12 cellular contexts compared by ENCODE assay signal in genomic region chrX:110000854-110001701, GRCh38. TPM values are rescaled to one million over a fixed set of nuclear protein-coding genes. Genes with fewer than 3 reads are reported as not detected.
DNase-seq lines count a peak whose midpoint lies in the region; ATAC-seq and TF ChIP-seq lines count a peak whose summit lies in the region.
"Had no signal": no experiment of that assay in that cellular context is flagged by ENCODE, and none has a peak within 500 bp of the region (broad histone marks: within the 10 kb centered on the region; RNA-seq: fewer than 3 reads in every experiment).

No MANE protein-coding gene starts in this region.

- intact Hi-C loops in left ventricle myocardium inferior (cut with micrococcal nuclease) (no loop called here), left ventricle myocardium superior (cut with micrococcal nuclease) (no loop called here)
- intact Hi-C loops in activated CD4-positive, alpha-beta memory T cell treated with anti-CD3 and anti-CD28 coated beads for 36 hours (cut with micrococcal nuclease): loop anchor here (5.0 to 10.0 kb wide), 5 partner anchors 131 to 464 kb away; partner anchors contain the start of genes ACSL4, AMMECR1 and NXT2

- peak overlapping the region; percentile 94 for H3K27ac ChIP-seq in left ventricle myocardium inferior (replicated peaks)
- no peak overlapping the region for H3K27ac ChIP-seq in suprapubic skin
- H3K27ac ChIP-seq: brain microvascular endothelial cell had no signal

- TF ChIP-seq EP300 in suprapubic skin (IDR thresholded peaks at IDR 0.05): no peak

- POLR2A ChIA-PET in WTC11 (lab: Charles Lee): no interaction called here
- POLR2A ChIA-PET in naive thymus-derived CD8-positive, alpha-beta T cell (lab: Charles Lee): interaction anchor here (1.0 kb wide), 1 partner anchor 464 kb away, joined by 3 read pairs; the partner anchor contains the start of gene NXT2
- POLR2A ChIA-PET in activated CD4-positive, alpha-beta memory T cell treated with anti-CD3 and anti-CD28 coated beads for 36 hours (lab: Charles Lee): no interaction called here

- H3K27me3 Mint-ChIP-seq in WTC11 (ENCODE audit: low read depth): peaks cover 3% of the 10 kb centered on the region; the same call in 1 of the 2 replicates
- no peaks in the 10 kb centered on the region for H3K27me3 Mint-ChIP-seq in naive thymus-derived CD8-positive, alpha-beta T cell
- H3K27me3 Mint-ChIP-seq in activated CD4-positive, alpha-beta memory T cell treated with anti-CD3 and anti-CD28 coated beads for 36 hours: no peaks in the 10 kb centered on the region

- no peak for ATAC-seq in left ventricle myocardium superior
- ATAC-seq in WTC11: no peak
- no peak for ATAC-seq in naive thymus-derived CD8-positive, alpha-beta T cell
- ATAC-seq in HG03521 (IDR thresholded peaks at IDR 0.05; ENCODE audit: unreplicated experiment): no peak
- no peak for ATAC-seq in GM18511 (IDR thresholded peaks at IDR 0.05; ENCODE audit: unreplicated experiment)

- H3K9me3 ChIP-seq in left ventricle myocardium inferior (replicated peaks) (no peaks in the 10 kb centered on the region), suprapubic skin (no peaks in the 10 kb centered on the region)

- H3K9me3 Mint-ChIP-seq in WTC11: no peaks in the 10 kb centered on the region
- H3K9me3 Mint-ChIP-seq in naive thymus-derived CD8-positive, alpha-beta T cell: peaks cover 0 to 4% (median 0%) of the 10 kb centered on the region in 9 donors
- H3K9me3 Mint-ChIP-seq in activated CD4-positive, alpha-beta memory T cell treated with anti-CD3 and anti-CD28 coated beads for 36 hours: no peaks in the 10 kb centered on the region

- peaks cover 25% of the 10 kb centered on the region for H3K4me1 Mint-ChIP-seq in WTC11
- H3K4me1 Mint-ChIP-seq in naive thymus-derived CD8-positive, alpha-beta T cell: peaks cover 23 to 36% (median 33%) of the 10 kb centered on the region in 4 donors
- H3K4me1 Mint-ChIP-seq in activated CD4-positive, alpha-beta memory T cell treated with anti-CD3 and anti-CD28 coated beads for 36 hours (ENCODE audit: low read depth): peaks cover 24% of the 10 kb centered on the region

- no peak overlapping the region for H3K4me3 ChIP-seq in left ventricle myocardium inferior
- no peak overlapping the region for H3K4me3 ChIP-seq in suprapubic skin
- H3K4me3 ChIP-seq: lung had no signal

- H3K27me3 ChIP-seq in left ventricle myocardium inferior (ENCODE audit: low read depth) (no peaks in the 10 kb centered on the region), suprapubic skin (no peaks in the 10 kb centered on the region)
- H3K27me3 ChIP-seq: brain microvascular endothelial cell had no signal

- TF ChIP-seq CTCF in left ventricle myocardium inferior (IDR thresholded peaks at IDR 0.05; ENCODE audit: borderline replicate concordance) (no peak), WTC11 (IDR thresholded peaks at IDR 0.05) (no peak), suprapubic skin (IDR thresholded peaks at IDR 0.05) (no peak)

- 66% methylated on average over 16 of the region's 16 CpGs for WGBS in suprapubic skin

- no peak overlapping the region for H3K27ac Mint-ChIP-seq in WTC11
- peak overlapping the region in 6 of 10 donors; percentile 29 to 95 (median 80) for H3K27ac Mint-ChIP-seq in naive thymus-derived CD8-positive, alpha-beta T cell
- no peak overlapping the region for H3K27ac Mint-ChIP-seq in activated CD4-positive, alpha-beta memory T cell treated with anti-CD3 and anti-CD28 coated beads for 36 hours

- H3K36me3 ChIP-seq in left ventricle myocardium inferior (no peaks in the 10 kb centered on the region), suprapubic skin (no peaks in the 10 kb centered on the region)
- H3K36me3 ChIP-seq: brain microvascular endothelial cell had no signal

- peak overlapping the region; percentile 82 for H3K4me3 Mint-ChIP-seq in WTC11
- H3K4me3 Mint-ChIP-seq in naive thymus-derived CD8-positive, alpha-beta T cell: peak overlapping the region in 7 of 10 donors; percentile 1 to 94 (median 22)
- H3K4me3 Mint-ChIP-seq in activated CD4-positive, alpha-beta memory T cell treated with anti-CD3 and anti-CD28 coated beads for 36 hours: no peak overlapping the region

- H3K4me1 ChIP-seq in left ventricle myocardium inferior (peaks cover 27% of the 10 kb centered on the region), suprapubic skin (peaks cover 34% of the 10 kb centered on the region)

- TF ChIP-seq POLR2A in suprapubic skin (IDR thresholded peaks at IDR 0.05): no peak

- DNase-seq in left ventricle myocardium inferior: no peak
- no peak for DNase-seq in left ventricle myocardium superior
- no peak for DNase-seq in WTC11 (ENCODE audit: low spot score)
- DNase-seq in naive thymus-derived CD8-positive, alpha-beta T cell: no peak
- no peak for DNase-seq in activated CD4-positive, alpha-beta memory T cell treated with anti-CD3 and anti-CD28 coated beads for 36 hours
- no peak for DNase-seq in suprapubic skin (ENCODE audit: low spot score in 2 of 2)
- DNase-seq: activated effector memory CD4-positive, alpha-beta T cell treated with Interleukin-2 at 50 U/mL for 16 hours; brain microvascular endothelial cell; NCI-H2081 had no signal

- CTCF ChIA-PET in WTC11 (lab: Charles Lee): interaction anchor here (1.1 kb wide), 1 partner anchor 417 kb away, joined by 4 read pairs; no protein-coding TSS in a partner anchor
- CTCF ChIA-PET in activated CD4-positive, alpha-beta memory T cell treated with anti-CD3 and anti-CD28 coated beads for 36 hours (lab: Charles Lee): no interaction called here

- H3K36me3 Mint-ChIP-seq in WTC11: no peaks in the 10 kb centered on the region
- H3K36me3 Mint-ChIP-seq in naive thymus-derived CD8-positive, alpha-beta T cell: peaks cover 0 to 3% (median 0%) of the 10 kb centered on the region in 3 donors
- H3K36me3 Mint-ChIP-seq in activated CD4-positive, alpha-beta memory T cell treated with anti-CD3 and anti-CD28 coated beads for 36 hours: no peaks in the 10 kb centered on the region

TF ChIP-seq in WTC11, 78 proteins besides CTCF, POLR2A, EP300 and RAD21:
- TF ChIP-seq ZNF219 (CRISPR knock-in tag; IDR thresholded peaks at IDR 0.05; ENCODE audit: borderline replicate concordance): no peak
- TF ChIP-seq SOX15 (CRISPR knock-in tag; IDR thresholded peaks at IDR 0.05): no peak
- no peak for TF ChIP-seq MYBL2 (CRISPR knock-in tag; IDR thresholded peaks at IDR 0.05)

RNA-seq across cellular contexts. Expression of gene TMEM164, which starts 1.8 kb away (rescaled TPM):
- total RNA-seq in left ventricle myocardium inferior (48.3 TPM), left ventricle myocardium superior (60.4 TPM), WTC11 (2021) (16.0 to 22.3 TPM (median 19.2 TPM) in 3 replicates), suprapubic skin (10 to 100 TPM; 35.5 to 71.2 (median 58.7) TPM)
- 10 to 100 TPM; 15.3 to 18.3 TPM for total RNA-seq in naive thymus-derived CD8-positive, alpha-beta T cell
- polyA plus RNA-seq in naive thymus-derived CD8-positive, alpha-beta T cell: 1 to 10 TPM in 1 of 3 donors, under 1 TPM in 2; 0.66 to 1.4 (median 0.74) TPM
- 10 to 100 TPM; 10.1 to 13.2 TPM for total RNA-seq in activated CD4-positive, alpha-beta memory T cell treated with anti-CD3 and anti-CD28 coated beads for 36 hours

Comparison
In these comparisons a context has a peak if more than half of its experiments do, and no peak if none do; other contexts are left out.
1. H3K27ac Mint-ChIP-seq: peak in naive thymus-derived CD8-positive, alpha-beta T cell (6 of 10); none in WTC11 (single experiment) and activated CD4-positive, alpha-beta memory T cell treated with anti-CD3 and anti-CD28 coated beads for 36 hours (single experiment).